8 cellular contexts compared by ENCODE assay signal in the genomic region with DNA sequence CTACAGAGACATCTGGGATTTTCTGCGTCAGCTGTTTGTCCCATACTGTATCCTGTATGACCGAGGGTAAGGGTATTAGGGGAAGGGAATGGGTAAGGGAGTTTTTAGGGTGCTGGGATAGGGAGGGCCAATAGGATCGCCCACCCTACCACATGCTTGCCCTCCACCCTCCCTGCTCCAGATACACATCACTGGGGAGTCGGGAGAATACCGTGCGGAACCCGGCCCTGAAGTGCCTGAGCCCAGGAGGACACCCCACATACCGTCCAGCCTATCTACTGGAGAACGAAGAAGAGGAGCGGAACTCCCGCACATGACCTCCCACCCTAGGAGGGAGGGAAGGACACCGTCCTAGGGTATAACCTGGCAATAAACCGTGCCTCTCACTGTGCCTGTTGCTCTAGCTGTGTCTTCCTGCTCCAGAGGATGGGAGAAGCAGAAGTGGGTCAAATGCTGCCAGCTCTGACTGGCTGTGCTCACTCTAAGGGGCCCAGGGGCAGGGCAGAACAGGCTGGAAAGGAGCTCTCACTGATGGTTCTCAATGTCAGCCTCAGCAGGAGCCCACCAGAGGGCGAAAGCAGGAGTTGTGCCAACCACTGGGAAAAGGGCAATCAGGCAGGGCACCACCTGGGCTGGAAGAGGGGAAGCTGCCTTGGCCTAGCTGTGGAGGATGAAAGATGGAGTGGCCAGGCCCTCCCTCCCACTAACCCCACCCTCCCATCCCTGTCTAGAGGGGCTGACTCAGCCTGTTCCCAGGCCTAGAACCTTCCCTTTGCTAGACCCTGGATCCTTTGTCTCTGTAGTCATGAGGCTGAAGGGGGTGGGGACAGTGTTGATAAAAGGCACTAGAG. TPM values are rescaled to one million over a fixed set of nuclear protein-coding genes. Genes with fewer than 3 reads are reported as not detected.
DNase-seq lines count a peak whose midpoint lies in the region; ATAC-seq, FAIRE-seq and TF ChIP-seq lines count a peak whose summit lies in the region.
"Had no signal": no experiment of that assay in that cellular context is flagged by ENCODE, and none has a peak within 500 bp of the region (broad histone marks: within the 10 kb centered on the region; RNA-seq: fewer than 3 reads in every experiment).

No MANE protein-coding gene starts in this region.

- intact Hi-C loops in Right ventricle myocardium inferior (cut with DNase I) (no loop called here), left cardiac atrium (cut with DNase I) (no loop called here), ascending aorta (cut with DNase I) (no loop called here)

- H3K27me3 Mint-ChIP-seq in astrocyte (ENCODE audit: low read depth, unreplicated experiment), result no peaks in the 10 kb centered on the region
- H3K27me3 Mint-ChIP-seq in stimulated activated memory B cell treated with anti-CD40 and anti-IgM and Interleukin-4, amounts not matched to agents 10 μg/mL and 1 μg/mL and 100 μg/mL, for 72 hours, result no peaks in the 10 kb centered on the region

- H3K27ac ChIP-seq in astrocyte (ENCODE audit: low read depth, low read length) (no peak overlapping the region), ascending aorta (no peak overlapping the region)

- peak overlapping the region; percentile 84 for H3K27ac Mint-ChIP-seq in astrocyte (ENCODE audit: unreplicated experiment)
- no peak overlapping the region for H3K27ac Mint-ChIP-seq in stimulated activated memory B cell treated with anti-CD40 and anti-IgM and Interleukin-4, amounts not matched to agents 10 μg/mL and 1 μg/mL and 100 μg/mL, for 72 hours

- H3K4me1 ChIP-seq in astrocyte (ENCODE audit: insufficient read depth, low read length) (peaks cover 7% of the 10 kb centered on the region), ascending aorta (no peaks in the 10 kb centered on the region)

- no peaks in the 10 kb centered on the region for H3K27me3 ChIP-seq in astrocyte (ENCODE audit: insufficient read depth, low read length)
- no peaks in the 10 kb centered on the region for H3K27me3 ChIP-seq in ascending aorta

- no peak overlapping the region for H3K4me3 Mint-ChIP-seq in astrocyte (ENCODE audit: unreplicated experiment)
- H3K4me3 Mint-ChIP-seq in stimulated activated memory B cell treated with anti-CD40 and anti-IgM and Interleukin-4, amounts not matched to agents 10 μg/mL and 1 μg/mL and 100 μg/mL, for 72 hours, result no peak overlapping the region

- H3K4me1 Mint-ChIP-seq in astrocyte (ENCODE audit: low read depth, unreplicated experiment), result peaks cover 22% of the 10 kb centered on the region
- H3K4me1 Mint-ChIP-seq in stimulated activated memory B cell treated with anti-CD40 and anti-IgM and Interleukin-4, amounts not matched to agents 10 μg/mL and 1 μg/mL and 100 μg/mL, for 72 hours, result peaks cover 48% of the 10 kb centered on the region

- peak; percentile 22 for ATAC-seq in Right ventricle myocardium inferior
- no peak for ATAC-seq in left cardiac atrium
- peak; percentile 31 for ATAC-seq in stimulated activated memory B cell treated with anti-CD40 and anti-IgM and Interleukin-4, amounts not matched to agents 10 μg/mL and 1 μg/mL and 100 μg/mL, for 72 hours
- no peak for ATAC-seq in GM21526 (IDR thresholded peaks at IDR 0.05; ENCODE audit: low FRiP score, unreplicated experiment)

- FAIRE-seq in astrocyte (lab: Jason Lieb, UNC), result no peak
- FAIRE-seq: islet of Langerhans had no signal

- H4K20me1 ChIP-seq in astrocyte (ENCODE audit: insufficient read depth, low read length), result peaks cover 25% of the 10 kb centered on the region

- H2AFZ ChIP-seq in astrocyte (ENCODE audit: low read depth, low read length), result no peak overlapping the region

- H3K9ac ChIP-seq in astrocyte (ENCODE audit: low read length), result peak overlapping the region; percentile 8

- H3K36me3 Mint-ChIP-seq in astrocyte (ENCODE audit: low read depth, unreplicated experiment), result peaks cover 9% of the 10 kb centered on the region
- peaks cover 22% of the 10 kb centered on the region for H3K36me3 Mint-ChIP-seq in stimulated activated memory B cell treated with anti-CD40 and anti-IgM and Interleukin-4, amounts not matched to agents 10 μg/mL and 1 μg/mL and 100 μg/mL, for 72 hours

- peaks cover 22% of the 10 kb centered on the region for H3K79me2 ChIP-seq in astrocyte (ENCODE audit: insufficient read depth, low read length)

- H3K9me3 ChIP-seq in astrocyte (ENCODE audit: insufficient read depth, low read depth, low read length) (no peaks in the 10 kb centered on the region), ascending aorta (no peaks in the 10 kb centered on the region)

- TF ChIP-seq CTCF in astrocyte (IDR thresholded peaks at IDR 0.05; ENCODE audit: insufficient read depth, low read depth, low read length) (no peak), ascending aorta (IDR thresholded peaks at IDR 0.05) (no peak)

- H3K4me2 ChIP-seq in astrocyte (ENCODE audit: low read length), result no peak overlapping the region

- H3K36me3 ChIP-seq in astrocyte (ENCODE audit: insufficient read depth, low read length) (peaks cover 14% of the 10 kb centered on the region), ascending aorta (peaks cover 21 to 32% of the 10 kb centered on the region in 2 donors)

- H3K4me3 ChIP-seq in astrocyte (ENCODE audit: insufficient read depth, low read depth, low read length) (no peak overlapping the region), ascending aorta (no peak overlapping the region)

- H3K9me3 Mint-ChIP-seq in astrocyte (ENCODE audit: unreplicated experiment), result no peaks in the 10 kb centered on the region
- H3K9me3 Mint-ChIP-seq in stimulated activated memory B cell treated with anti-CD40 and anti-IgM and Interleukin-4, amounts not matched to agents 10 μg/mL and 1 μg/mL and 100 μg/mL, for 72 hours, result no peaks in the 10 kb centered on the region

- DNase-seq in Right ventricle myocardium inferior (ENCODE audit: missing footprints) (no peak), left cardiac atrium (no peak), astrocyte (ENCODE audit: low read depth) (peak; percentile 52), ascending aorta (ENCODE audit: low spot score in 2 of 2) (no peak)
- DNase-seq: activated CD8-positive, alpha-beta memory T cell treated with anti-CD3 and anti-CD28 coated beads, Interleukin-2, amount 50 U/mL, for 48 hours had no signal

RNA-seq across cellular contexts. Expression of gene LENEP, which starts 0.4 kb away (rescaled TPM):
- total RNA-seq in Right ventricle myocardium inferior, result not detected
- total RNA-seq in left cardiac atrium, result not detected
- total RNA-seq in astrocyte, result 0.99 TPM in 1 of 2 replicates, not detected in the other
- total RNA-seq in ascending aorta, result not detected

RNA-seq across cellular contexts. Expression of gene ZBTB7B, which starts 9.7 kb away (rescaled TPM):
- total RNA-seq in Right ventricle myocardium inferior, result 53.3 TPM
- total RNA-seq in left cardiac atrium, result 10 to 100 TPM; 49.6 to 52.6 TPM
- total RNA-seq in astrocyte, result 46.1 and 47.5 TPM in 2 replicates
- total RNA-seq in ascending aorta, result 83.1 TPM

RNA-seq across cellular contexts. Expression of gene FLAD1, which starts 9.8 kb away (rescaled TPM):
- 30.8 TPM for total RNA-seq in Right ventricle myocardium inferior
- 10 to 100 TPM; 25.9 to 30.8 TPM for total RNA-seq in left cardiac atrium
- total RNA-seq in astrocyte, result 46.6 and 51.5 TPM in 2 replicates
- 31.2 TPM for total RNA-seq in ascending aorta

RNA-seq across cellular contexts. Expression of gene CKS1B, which starts 18.5 kb away (rescaled TPM):
- total RNA-seq in Right ventricle myocardium inferior (22.2 TPM), left cardiac atrium (10 to 100 TPM; 26.9 to 33.8 TPM), astrocyte (36.5 and 37.9 TPM in 2 replicates), ascending aorta (40.4 TPM)

RNA-seq across cellular contexts. Expression of gene SHC1, which starts 22.4 kb away (rescaled TPM):
- 60.4 TPM for total RNA-seq in Right ventricle myocardium inferior
- total RNA-seq in left cardiac atrium, result 100 to 1,000 TPM in 1 of 2 donors, 10 to 100 TPM in 1; 88.7 to 102 TPM
- 391 and 397 TPM in 2 replicates for total RNA-seq in astrocyte
- total RNA-seq in ascending aorta, result 211 TPM

Comparison
In these comparisons a context has a peak if more than half of its experiments do, and no peak if none do; other contexts are left out.
1. ATAC-seq: peak in Right ventricle myocardium inferior (single experiment) and stimulated activated memory B cell treated with anti-CD40 and anti-IgM and Interleukin-4, amounts not matched to agents 10 μg/mL and 1 μg/mL and 100 μg/mL, for 72 hours (single experiment); none in left cardiac atrium (0 of 2) and GM21526 (single experiment).